Comparison of ENCODE assay signal across 18 cellular contexts in the genomic region with DNA sequence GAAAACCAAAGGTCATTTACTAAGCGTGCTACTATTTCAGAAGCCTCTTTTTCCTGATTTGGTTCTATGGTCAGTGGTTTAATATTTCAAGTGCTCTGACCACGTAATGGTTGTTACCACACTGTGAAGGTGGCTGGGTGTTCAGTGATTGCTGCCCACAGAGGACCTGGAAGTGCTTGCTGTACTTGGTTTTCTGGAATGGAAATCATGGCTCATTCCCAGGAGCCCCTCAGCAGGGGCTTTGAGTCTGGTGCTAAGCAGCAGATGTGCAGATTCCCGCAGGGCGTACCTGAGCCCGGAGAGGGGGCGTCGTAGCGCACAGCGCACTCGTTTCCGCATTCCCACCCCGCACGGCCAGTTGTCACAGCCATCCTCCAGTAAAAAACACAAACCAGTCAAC. TPM values are rescaled to one million over a fixed set of nuclear protein-coding genes. Genes with fewer than 3 reads are reported as not detected.
A peak's percentile ranks its signal among the peaks of the same experiment; 100 is the strongest.
DNase-seq lines count a peak whose midpoint lies in the region; ATAC-seq and TF ChIP-seq lines count a peak whose summit lies in the region.
"Had no signal": no experiment of that assay in that cellular context is flagged by ENCODE, and none has a peak within 500 bp of the region (broad histone marks: within the 10 kb centered on the region; RNA-seq: fewer than 3 reads in every experiment).

No MANE protein-coding gene starts in this region.

- TF ChIP-seq RAD21 in neural cell (conservative IDR thresholded peaks at IDR 0.05) = no peak

- H3K18ac ChIP-seq in H9 (ENCODE audit: insufficient read length, low read depth, low read length) = no peak overlapping the region

- no peaks in the 10 kb centered on the region for H3K27me3 Mint-ChIP-seq in H9 (ENCODE audit: low read depth)
- H3K27me3 Mint-ChIP-seq: activated naive CD4-positive, alpha-beta T cell treated with anti-CD3 and anti-CD28 coated beads, Interleukin-2, amount 10 ng/mL, durations not matched to agents 7 days and 5 days; stimulated activated naive CD8-positive, alpha-beta T cell treated with anti-CD3 and anti-CD28 coated beads, Interleukin-15, amount 100 ng/mL, for 72 hours had no signal

- no peak for DNase-seq in H9
- peak; percentile 25 for DNase-seq in NCI-H345 treated with DMSO at 0.1 percent for 48 hours (lab: John Stamatoyannopoulos, UW; ENCODE audit: unreplicated experiment)
- DNase-seq in epithelial cell of proximal tubule (ENCODE audit: low read depth) = no peak
- DNase-seq in omental fat pad (ENCODE audit: low spot score) = no peak
- DNase-seq in SHP77 treated with DMSO at 0.1 percent for 48 hours (lab: John Stamatoyannopoulos, UW) = no peak
- DNase-seq in COLO829 (ENCODE audit: low spot score) = no peak
- DNase-seq: activated naive CD4-positive, alpha-beta T cell treated with anti-CD3 and anti-CD28 coated beads, Interleukin-2, amount 10 ng/mL, durations not matched to agents 7 days and 5 days; DMS53; effector CD8-positive, alpha-beta T cell; foreskin melanocyte; midbrain; NCI-H446 treated with DMSO at 0.1 percent for 48 hours; SK-N-SH; stimulated activated CD4-positive, alpha-beta T cell treated with anti-CD3 and anti-CD28 coated beads, Interleukin-12 subunit alpha, Interleukin-12 subunit beta, amount 100 ng/mL, for 4 hours; stimulated activated naive CD8-positive, alpha-beta T cell treated with anti-CD3 and anti-CD28 coated beads, Interleukin-15, amount 100 ng/mL, for 72 hours had no signal

- H2AK5ac ChIP-seq in H9 (ENCODE audit: insufficient read length, low read length) = no peak overlapping the region

- H3K27ac Mint-ChIP-seq in H9 = peak overlapping the region in 2 of 3 experiments; percentile 71 to 75; a peak in 4 of 7 replicates
- H3K27ac Mint-ChIP-seq: activated naive CD4-positive, alpha-beta T cell treated with anti-CD3 and anti-CD28 coated beads, Interleukin-2, amount 10 ng/mL, durations not matched to agents 7 days and 5 days had no signal

- H3K4me3 ChIP-seq in epithelial cell of proximal tubule (ENCODE audit: low read depth, low read length) (peak overlapping the region; percentile 45), neural cell (ENCODE audit: low read length) (peak overlapping the region; percentile 51)
- H3K4me3 ChIP-seq: BLaER1 treated with 17β-estradiol and CSF1 and Interleukin-3, amounts not matched to agents 10 nM and 100 nM; HAP-1 had no signal

- ATAC-seq in omental fat pad (ENCODE audit: low FRiP score) = no peak
- ATAC-seq: stimulated activated naive CD8-positive, alpha-beta T cell treated with anti-CD3 and anti-CD28 coated beads, Interleukin-15, amount 100 ng/mL, for 72 hours had no signal

- no peaks in the 10 kb centered on the region for H3K9me2 ChIP-seq in neural cell (ENCODE audit: insufficient read depth, low read length)
- H3K9me2 ChIP-seq: SK-N-SH had no signal

- H4K20me1 ChIP-seq in H9 (ENCODE audit: control insufficient read depth, insufficient read depth, insufficient read length) = no peaks in the 10 kb centered on the region
- H4K20me1 ChIP-seq in neural cell (ENCODE audit: insufficient read depth) = no peaks in the 10 kb centered on the region

- H3K36me3 ChIP-seq in neural cell (ENCODE audit: insufficient read depth, low read length) = no peaks in the 10 kb centered on the region
- H3K36me3 ChIP-seq: HAP-1 had no signal

- no peak overlapping the region for H2BK15ac ChIP-seq in H9 (ENCODE audit: low read depth, low read length)

- no peak overlapping the region for H3K4me3 Mint-ChIP-seq in H9
- H3K4me3 Mint-ChIP-seq: activated naive CD4-positive, alpha-beta T cell treated with anti-CD3 and anti-CD28 coated beads, Interleukin-2, amount 10 ng/mL, durations not matched to agents 7 days and 5 days had no signal

- no peak overlapping the region for H2BK12ac ChIP-seq in H9 (ENCODE audit: insufficient read length, low read depth, low read length)

- no peak overlapping the region for H3K27ac ChIP-seq in H9 (ENCODE audit: insufficient read length, low read depth, low read length)
- H3K27ac ChIP-seq in neural cell (ENCODE audit: low read length) = peak overlapping the region; percentile 55
- H3K27ac ChIP-seq: BLaER1 treated with 17β-estradiol and CSF1 and Interleukin-3, amounts not matched to agents 10 nM and 100 nM had no signal

- H3K9ac ChIP-seq in H9 (ENCODE audit: extremely low read depth, insufficient read length, low read length) = no peak overlapping the region
- H3K9ac ChIP-seq in neural cell (ENCODE audit: low read length) = peak overlapping the region; percentile 24
- H3K9ac ChIP-seq: BLaER1 treated with 17β-estradiol and CSF1 and Interleukin-3, amounts not matched to agents 10 nM and 100 nM; SK-N-SH had no signal

- no peak overlapping the region for H2BK20ac ChIP-seq in H9 (ENCODE audit: low read depth, low read length, poor library complexity, severe bottlenecking)

- H4K8ac ChIP-seq in H9 (replicated peaks; ENCODE audit: insufficient read length, low read depth, low read length) = no peak overlapping the region

- H3K79me1 ChIP-seq in H9 (ENCODE audit: insufficient read depth, low read depth, low read length, poor library complexity, severe bottlenecking) = no peaks in the 10 kb centered on the region

- H3K79me2 ChIP-seq in H9 (ENCODE audit: insufficient read depth, low read length) = peaks cover 2% of the 10 kb centered on the region; the same call in 1 of the 2 replicates
- H3K79me2 ChIP-seq in neural cell (replicated peaks; ENCODE audit: insufficient read depth, low read length) = no peaks in the 10 kb centered on the region

- no peak overlapping the region for H3K23ac ChIP-seq in H9 (ENCODE audit: insufficient read length, low read depth, low read length)

- no CpG with 5 or more reads among the region's 13 CpGs for WGBS in H9 (ENCODE audit: extremely low coverage, insufficient read length, low lambda C conversion rate)

- no peaks in the 10 kb centered on the region for H3K23me2 ChIP-seq in H9 (ENCODE audit: insufficient read length, low read depth, low read length, poor library complexity, severe bottlenecking)

- TF ChIP-seq CTCF in H9 (conservative IDR thresholded peaks at IDR 0.05) = no peak
- no peak for TF ChIP-seq CTCF in epithelial cell of proximal tubule (conservative IDR thresholded peaks at IDR 0.05; ENCODE audit: low read depth, low read length)
- TF ChIP-seq CTCF in neural cell (IDR thresholded peaks at IDR 0.05; ENCODE audit: poor library complexity, severe bottlenecking) = no peak
- TF ChIP-seq CTCF in omental fat pad (IDR thresholded peaks at IDR 0.05) = no peak

- no peak overlapping the region for H3K56ac ChIP-seq in H9 (ENCODE audit: insufficient read length, low read depth, low read length)

- no peak overlapping the region for H2BK120ac ChIP-seq in H9 (ENCODE audit: low read depth, low read length, poor library complexity, severe bottlenecking)

- H4K91ac ChIP-seq in H9 (ENCODE audit: insufficient read length, low read depth, low read length) = no peak overlapping the region

- H3K4me1 Mint-ChIP-seq in H9 = peaks cover 56 to 65% of the 10 kb centered on the region in 2 experiments

- H3K14ac ChIP-seq in H9 (ENCODE audit: insufficient read depth, low read length) = no peak overlapping the region

- H3K9me3 ChIP-seq in H9 (ENCODE audit: control insufficient read depth, low read depth, low read length) (no peaks in the 10 kb centered on the region), neural cell (ENCODE audit: low read length) (no peaks in the 10 kb centered on the region)
- H3K9me3 ChIP-seq: BLaER1 treated with 17β-estradiol and CSF1 and Interleukin-3, amounts not matched to agents 10 nM and 100 nM; HAP-1; SK-N-SH had no signal

- H2AFZ ChIP-seq in H9 (ENCODE audit: low read length) = no peak overlapping the region
- H2AFZ ChIP-seq in neural cell (ENCODE audit: low read depth, low read length) = no peak overlapping the region

- H3K9me3 Mint-ChIP-seq in H9 = no peaks in the 10 kb centered on the region
- H3K9me3 Mint-ChIP-seq: activated naive CD4-positive, alpha-beta T cell treated with anti-CD3 and anti-CD28 coated beads, Interleukin-2, amount 10 ng/mL, durations not matched to agents 7 days and 5 days; stimulated activated naive CD8-positive, alpha-beta T cell treated with anti-CD3 and anti-CD28 coated beads, Interleukin-15, amount 100 ng/mL, for 72 hours had no signal

- no peak overlapping the region for H2BK5ac ChIP-seq in H9 (ENCODE audit: insufficient read length, low read length)

- no peak for TF ChIP-seq EP300 in neural cell (conservative IDR thresholded peaks at IDR 0.05; ENCODE audit: poor library complexity, severe bottlenecking)

- H3K4me1 ChIP-seq in H9 (ENCODE audit: insufficient read depth, low read length) = peaks cover 10% of the 10 kb centered on the region

- H3K27me3 ChIP-seq in H9 (ENCODE audit: insufficient read depth, low read length) (no peaks in the 10 kb centered on the region), neural cell (ENCODE audit: insufficient read depth, low read depth, low read length) (no peaks in the 10 kb centered on the region)
- H3K27me3 ChIP-seq: BLaER1 treated with 17β-estradiol and CSF1 and Interleukin-3, amounts not matched to agents 10 nM and 100 nM had no signal

- H4K5ac ChIP-seq in H9 (ENCODE audit: insufficient read length, low read depth, low read length) = no peak overlapping the region

- H3F3A ChIP-seq in neural cell (ENCODE audit: insufficient read depth, low read length, poor library complexity, severe bottlenecking) = no peaks in the 10 kb centered on the region

- H3K36me3 Mint-ChIP-seq in H9 (ENCODE audit: insufficient read depth in 1 of 3, low read depth in 3 of 3) = no peaks in the 10 kb centered on the region

- H3K4ac ChIP-seq in H9 (ENCODE audit: low read depth, low read length) = no peak overlapping the region

- H3K4me2 ChIP-seq in H9 (ENCODE audit: insufficient read depth, insufficient read length, low read length) = no peak overlapping the region
- H3K4me2 ChIP-seq in neural cell (ENCODE audit: low read length) = no peak overlapping the region
- H3K4me2 ChIP-seq: BLaER1 treated with 17β-estradiol and CSF1 and Interleukin-3, amounts not matched to agents 10 nM and 100 nM; SK-N-SH had no signal

- H3T11ph ChIP-seq in H9 (ENCODE audit: low read length) = no peak overlapping the region

TF ChIP-seq in neural cell, 6 proteins besides CTCF, POLR2A, EP300 and RAD21 (continues in another document):
- TF ChIP-seq EZH2 (IDR thresholded peaks at IDR 0.05; ENCODE audit: borderline replicate concordance, insufficient read depth, low read length, poor library complexity, severe bottlenecking) = no peak
- no peak for TF ChIP-seq MXI1 (conservative IDR thresholded peaks at IDR 0.05; ENCODE audit: poor library complexity, severe bottlenecking)
- TF ChIP-seq SMC3 (conservative IDR thresholded peaks at IDR 0.05; ENCODE audit: poor library complexity) = no peak
- TF ChIP-seq TAF1 (IDR thresholded peaks at IDR 0.05; ENCODE audit: low read depth) = no peak
- TF ChIP-seq POLR2AphosphoS5 (IDR thresholded peaks at IDR 0.05) = no peak

RNA-seq across cellular contexts. Expression of a gene that starts 50.5 kb away (rescaled TPM):
- 9.6 TPM in 2 replicates for total RNA-seq in H9 (2021)
- total RNA-seq in epithelial cell of proximal tubule = 18.9 and 21.9 TPM in 2 replicates
- 13.3 and 13.9 TPM in 2 replicates for polyA plus RNA-seq in neural cell
- polyA minus RNA-seq in neural cell = 35.0 and 35.1 TPM in 2 replicates
- total RNA-seq in omental fat pad = 10 to 100 TPM; 12.6 to 44.9 (median 28.1) TPM
